In the genomic region with DNA sequence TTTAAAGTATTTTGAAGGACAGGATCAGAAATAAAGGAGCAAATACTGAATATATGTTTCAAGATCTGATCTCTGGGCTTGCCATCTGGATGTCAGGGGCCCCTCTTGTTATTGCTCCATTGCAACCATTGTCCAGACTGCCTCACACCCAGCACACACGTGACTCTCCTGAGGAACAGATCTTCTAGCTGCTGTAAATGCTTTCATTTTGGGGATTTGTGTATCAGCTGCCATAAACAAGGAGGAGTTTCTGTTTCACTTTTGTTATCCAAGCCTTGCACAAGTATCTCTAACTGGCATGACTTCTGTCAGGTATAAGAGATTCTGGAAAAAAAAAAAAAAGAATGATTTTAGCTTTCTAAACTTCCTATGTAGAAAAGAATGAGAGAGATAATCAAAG, we compare ENCODE assay signal across 15 cellular contexts.
"Had no signal": no experiment of that assay in that cellular context is flagged by ENCODE, and none has a peak within 500 bp of the region (broad histone marks: within the 10 kb centered on the region; RNA-seq: fewer than 3 reads in every experiment).

No MANE protein-coding gene starts in this region.

- ATAC-seq: activated CD4-positive, CD25-positive, alpha-beta regulatory T cell treated with anti-CD3 and anti-CD28 coated beads, Interleukin-2, amount 50 U/mL, for 24 hours; activated T-cell treated with anti-CD3 and anti-CD28 coated beads, Interleukin-2, amount 50 U/mL, for 4 hours; body of pancreas; effector memory CD8-positive, alpha-beta T cell; heart right ventricle; naive thymus-derived CD8-positive, alpha-beta T cell; sciatic nerve; stimulated activated effector memory CD8-positive, alpha-beta T cell treated with anti-CD3 and anti-CD28 coated beads, Interleukin-12 subunit alpha, Interleukin-12 subunit beta, amount 100 ng/mL, for 72 hours had no signal

- DNase-seq: activated CD4-positive, alpha-beta T cell treated with anti-CD3 and anti-CD28 coated beads, Interleukin-2, amount 10 ng/mL, durations not matched to agents 7 days and 5 days; activated CD8-positive, alpha-beta memory T cell treated with anti-CD3 and anti-CD28 coated beads, Interleukin-2, amount 50 U/mL, for 4 hours; activated naive CD4-positive, alpha-beta T cell treated with anti-CD3 and anti-CD28 coated beads for 36 hours; activated T-cell treated with anti-CD3 and anti-CD28 coated beads, Interleukin-2, amount 50 U/mL, for 4 hours; effector memory CD8-positive, alpha-beta T cell; esophagus squamous epithelium; heart right ventricle; immature natural killer cell; naive thymus-derived CD8-positive, alpha-beta T cell; stimulated activated CD4-positive, alpha-beta T cell treated with anti-CD3 and anti-CD28 coated beads, Interleukin-4, amount 100 ng/mL, for 24 hours; testis had no signal
